Comparison of ENCODE assay signal across 17 cellular contexts in the genomic region with DNA sequence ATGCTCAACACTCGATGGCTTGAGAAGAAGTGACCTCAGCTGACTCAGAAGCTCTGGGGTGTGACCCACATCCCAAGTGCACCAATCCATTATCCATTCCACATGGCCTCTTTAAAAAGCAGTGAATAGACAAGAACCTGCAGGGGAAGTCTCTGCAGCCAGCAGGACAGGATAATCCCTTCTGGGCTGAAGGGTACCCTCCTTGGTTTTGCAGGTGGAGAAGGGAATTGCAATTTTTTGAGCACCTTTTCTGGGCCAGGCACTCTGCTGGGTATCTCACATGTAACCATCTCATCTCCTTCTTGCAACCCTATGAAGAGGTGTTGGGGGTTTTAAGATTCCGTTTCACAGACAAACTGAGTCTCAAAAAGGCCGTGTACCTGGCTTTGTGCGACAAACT.
DNase-seq lines count a peak whose midpoint lies in the region; ATAC-seq, FAIRE-seq and TF ChIP-seq lines count a peak whose summit lies in the region.
"Had no signal": no experiment of that assay in that cellular context is flagged by ENCODE, and none has a peak within 500 bp of the region (broad histone marks: within the 10 kb centered on the region; RNA-seq: fewer than 3 reads in every experiment).

No MANE protein-coding gene starts in this region.

- H3K9ac ChIP-seq in neural progenitor cell, result no peak overlapping the region
- H3K9ac ChIP-seq: BLaER1 had no signal

- H3K27me3 ChIP-seq in GM23338 (ENCODE audit: insufficient read depth) (no peaks in the 10 kb centered on the region), bronchial epithelial cell (ENCODE audit: control insufficient read depth, insufficient read depth, low read length) (no peaks in the 10 kb centered on the region), neural progenitor cell (peaks cover 21% of the 10 kb centered on the region)
- H3K27me3 ChIP-seq: BLaER1 had no signal

- POLR2A ChIA-PET in activated CD8-positive, alpha-beta T cell treated with anti-CD3 and anti-CD28 coated beads, Interleukin-2, amount 10 ng/mL, durations not matched to agents 7 days and 5 days (lab: Charles Lee), result no interaction called here

- H3F3A ChIP-seq in GM23338 (replicated peaks; ENCODE audit: low read depth), result no peaks in the 10 kb centered on the region
- H3F3A ChIP-seq in neural progenitor cell (ENCODE audit: low read depth), result no peaks in the 10 kb centered on the region

- H3K4me3 Mint-ChIP-seq in GM23338 (no peak overlapping the region), neural progenitor cell (no peak overlapping the region)
- H3K4me3 Mint-ChIP-seq in activated CD8-positive, alpha-beta T cell treated with anti-CD3 and anti-CD28 coated beads, Interleukin-2, amount 10 ng/mL, durations not matched to agents 7 days and 5 days, result no peak overlapping the region
- H3K4me3 Mint-ChIP-seq: CD8-positive, alpha-beta memory T cell had no signal

- peaks cover 7% of the 10 kb centered on the region for H3K9me3 ChIP-seq in neural progenitor cell (ENCODE audit: low read depth)
- H3K9me3 ChIP-seq: Caco-2 had no signal

- H3K9me2 ChIP-seq in GM23338 (ENCODE audit: insufficient read depth), result 0 out of 2 replicates have a peak, but pooled peaks cover 4% of the 10 kb centered on the region

- H3K4me2 ChIP-seq in GM23338, result no peak overlapping the region
- no peak overlapping the region for H3K4me2 ChIP-seq in neural progenitor cell
- H3K4me2 ChIP-seq: BLaER1 had no signal

- peak; percentile 40 for FAIRE-seq in bronchial epithelial cell (lab: Jason Lieb, UNC)
- FAIRE-seq: GM12878, GM18507, K562 had no signal

- H3K79me2 ChIP-seq in GM23338 (replicated peaks; ENCODE audit: insufficient read depth) (no peaks in the 10 kb centered on the region), neural progenitor cell (ENCODE audit: low read depth) (no peaks in the 10 kb centered on the region)

- H3K4me1 Mint-ChIP-seq in GM23338, result no peaks in the 10 kb centered on the region
- peaks cover 11% of the 10 kb centered on the region for H3K4me1 Mint-ChIP-seq in neural progenitor cell
- H3K4me1 Mint-ChIP-seq in activated CD8-positive, alpha-beta T cell treated with anti-CD3 and anti-CD28 coated beads, Interleukin-2, amount 10 ng/mL, durations not matched to agents 7 days and 5 days (ENCODE audit: low read depth), result no peaks in the 10 kb centered on the region
- H3K4me1 Mint-ChIP-seq: CD8-positive, alpha-beta memory T cell had no signal

- peaks cover 6% of the 10 kb centered on the region; the same call in 1 of the 3 replicates for H3K36me3 Mint-ChIP-seq in GM23338 (ENCODE audit: low read depth)
- peaks cover 2% of the 10 kb centered on the region for H3K36me3 Mint-ChIP-seq in neural progenitor cell
- H3K36me3 Mint-ChIP-seq in activated CD8-positive, alpha-beta T cell treated with anti-CD3 and anti-CD28 coated beads, Interleukin-2, amount 10 ng/mL, durations not matched to agents 7 days and 5 days (ENCODE audit: low read depth), result no peaks in the 10 kb centered on the region
- H3K36me3 Mint-ChIP-seq: CD8-positive, alpha-beta memory T cell had no signal

- no peak overlapping the region for H2AFZ ChIP-seq in GM23338
- H2AFZ ChIP-seq in neural progenitor cell (replicated peaks), result no peak overlapping the region

- no peaks in the 10 kb centered on the region for H3K36me3 ChIP-seq in GM23338 (ENCODE audit: insufficient read depth)
- H3K36me3 ChIP-seq in bronchial epithelial cell (ENCODE audit: control insufficient read depth, insufficient read depth, low read length), result no peaks in the 10 kb centered on the region
- H3K36me3 ChIP-seq in neural progenitor cell, result no peaks in the 10 kb centered on the region
- H3K36me3 ChIP-seq: BLaER1 had no signal

- H3K27ac Mint-ChIP-seq in GM23338 (no peak overlapping the region), neural progenitor cell (no peak overlapping the region)
- no peak overlapping the region for H3K27ac Mint-ChIP-seq in activated CD8-positive, alpha-beta T cell treated with anti-CD3 and anti-CD28 coated beads, Interleukin-2, amount 10 ng/mL, durations not matched to agents 7 days and 5 days
- H3K27ac Mint-ChIP-seq: CD8-positive, alpha-beta memory T cell had no signal

- H3K27ac ChIP-seq in GM23338 (ENCODE audit: low read depth), result no peak overlapping the region
- H3K27ac ChIP-seq in neural progenitor cell, result no peak overlapping the region
- H3K27ac ChIP-seq: 22Rv1, BLaER1 had no signal

- peaks cover 4% of the 10 kb centered on the region for H3K27me3 Mint-ChIP-seq in GM23338 (ENCODE audit: insufficient read depth, low read depth, poor library complexity)
- H3K27me3 Mint-ChIP-seq in neural progenitor cell (ENCODE audit: insufficient read depth, low read depth), result peaks cover 25% of the 10 kb centered on the region
- peaks cover 14% of the 10 kb centered on the region for H3K27me3 Mint-ChIP-seq in activated CD8-positive, alpha-beta T cell treated with anti-CD3 and anti-CD28 coated beads, Interleukin-2, amount 10 ng/mL, durations not matched to agents 7 days and 5 days (ENCODE audit: low read depth)

- peak; percentile 64 for ATAC-seq in GM23338
- ATAC-seq in activated CD8-positive, alpha-beta T cell treated with anti-CD3 and anti-CD28 coated beads, Interleukin-2, amount 10 ng/mL, durations not matched to agents 7 days and 5 days, result no peak
- ATAC-seq: GM12878, HCT116, K562 had no signal

- CTCF ChIA-PET in activated CD8-positive, alpha-beta T cell treated with anti-CD3 and anti-CD28 coated beads, Interleukin-2, amount 10 ng/mL, durations not matched to agents 7 days and 5 days (lab: Charles Lee), result no interaction called here

- peaks cover 25% of the 10 kb centered on the region for H3K9me3 Mint-ChIP-seq in GM23338
- H3K9me3 Mint-ChIP-seq in neural progenitor cell, result peaks cover 11% of the 10 kb centered on the region
- H3K9me3 Mint-ChIP-seq in activated CD8-positive, alpha-beta T cell treated with anti-CD3 and anti-CD28 coated beads, Interleukin-2, amount 10 ng/mL, durations not matched to agents 7 days and 5 days (ENCODE audit: insufficient read depth), result no peaks in the 10 kb centered on the region

- TF ChIP-seq CTCF in GM23338 (conservative IDR thresholded peaks at IDR 0.05; ENCODE audit: low read depth in 2 of 2) (no peak), bronchial epithelial cell (IDR thresholded peaks at IDR 0.05; ENCODE audit: insufficient read depth, low read length, severe bottlenecking) (no peak), neural progenitor cell (IDR thresholded peaks at IDR 0.05) (peak; percentile 7)

- H4K20me1 ChIP-seq in GM23338 (replicated peaks; ENCODE audit: insufficient read depth) (no peaks in the 10 kb centered on the region), neural progenitor cell (ENCODE audit: low read depth) (no peaks in the 10 kb centered on the region)
- H4K20me1 ChIP-seq: BLaER1 had no signal

- H3K4me3 ChIP-seq in GM23338 (no peak overlapping the region), bronchial epithelial cell (ENCODE audit: low read depth, low read length) (no peak overlapping the region), neural progenitor cell (no peak overlapping the region)
- H3K4me3 ChIP-seq: BLaER1, GM12878, K562 had no signal

- DNase-seq in DMS 273 (lab: John Stamatoyannopoulos, UW; ENCODE audit: unreplicated experiment), result peak; percentile 6
- DNase-seq in DMS 273 treated with DMSO at 0.1 percent for 48 hours (lab: John Stamatoyannopoulos, UW), result no peak
- peak; percentile 15 for DNase-seq in GM23338 (ENCODE audit: low spot score)
- DNase-seq in bronchial epithelial cell (ENCODE audit: low read depth), result no peak
- no peak for DNase-seq in neural progenitor cell (ENCODE audit: low spot score)
- DNase-seq in stimulated activated CD8-positive, alpha-beta memory T cell treated with anti-CD3 and anti-CD28 coated beads, Interleukin-4, amount 100 ng/mL, for 48 hours, result no peak
- no peak for DNase-seq in activated CD8-positive, alpha-beta T cell treated with anti-CD3 and anti-CD28 coated beads, Interleukin-2, amount 10 ng/mL, durations not matched to agents 7 days and 5 days
- DNase-seq: AML-193; Caco-2; CD8-positive, alpha-beta memory T cell; GOT3 had no signal

- no peaks in the 10 kb centered on the region for H3K4me1 ChIP-seq in GM23338 (ENCODE audit: insufficient read depth)
- H3K4me1 ChIP-seq in neural progenitor cell, result no peaks in the 10 kb centered on the region
- H3K4me1 ChIP-seq: BLaER1, Caco-2 had no signal

TF ChIP-seq in GM23338, 12 proteins besides CTCF, POLR2A, EP300 and RAD21 (continues in another document):
- TF ChIP-seq POLR2AphosphoS5 (IDR thresholded peaks at IDR 0.05; ENCODE audit: low read depth), result no peak
- TF ChIP-seq, protein P1, sequence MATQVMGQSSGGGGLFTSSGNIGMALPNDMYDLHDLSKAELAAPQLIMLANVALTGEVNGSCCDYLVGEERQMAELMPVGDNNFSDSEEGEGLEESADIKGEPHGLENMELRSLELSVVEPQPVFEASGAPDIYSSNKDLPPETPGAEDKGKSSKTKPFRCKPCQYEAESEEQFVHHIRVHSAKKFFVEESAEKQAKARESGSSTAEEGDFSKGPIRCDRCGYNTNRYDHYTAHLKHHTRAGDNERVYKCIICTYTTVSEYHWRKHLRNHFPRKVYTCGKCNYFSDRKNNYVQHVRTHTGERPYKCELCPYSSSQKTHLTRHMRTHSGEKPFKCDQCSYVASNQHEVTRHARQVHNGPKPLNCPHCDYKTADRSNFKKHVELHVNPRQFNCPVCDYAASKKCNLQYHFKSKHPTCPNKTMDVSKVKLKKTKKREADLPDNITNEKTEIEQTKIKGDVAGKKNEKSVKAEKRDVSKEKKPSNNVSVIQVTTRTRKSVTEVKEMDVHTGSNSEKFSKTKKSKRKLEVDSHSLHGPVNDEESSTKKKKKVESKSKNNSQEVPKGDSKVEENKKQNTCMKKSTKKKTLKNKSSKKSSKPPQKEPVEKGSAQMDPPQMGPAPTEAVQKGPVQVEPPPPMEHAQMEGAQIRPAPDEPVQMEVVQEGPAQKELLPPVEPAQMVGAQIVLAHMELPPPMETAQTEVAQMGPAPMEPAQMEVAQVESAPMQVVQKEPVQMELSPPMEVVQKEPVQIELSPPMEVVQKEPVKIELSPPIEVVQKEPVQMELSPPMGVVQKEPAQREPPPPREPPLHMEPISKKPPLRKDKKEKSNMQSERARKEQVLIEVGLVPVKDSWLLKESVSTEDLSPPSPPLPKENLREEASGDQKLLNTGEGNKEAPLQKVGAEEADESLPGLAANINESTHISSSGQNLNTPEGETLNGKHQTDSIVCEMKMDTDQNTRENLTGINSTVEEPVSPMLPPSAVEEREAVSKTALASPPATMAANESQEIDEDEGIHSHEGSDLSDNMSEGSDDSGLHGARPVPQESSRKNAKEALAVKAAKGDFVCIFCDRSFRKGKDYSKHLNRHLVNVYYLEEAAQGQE (IDR thresholded peaks at IDR 0.05; ENCODE audit: unreplicated experiment), result no peak
- TF ChIP-seq, protein P2, sequence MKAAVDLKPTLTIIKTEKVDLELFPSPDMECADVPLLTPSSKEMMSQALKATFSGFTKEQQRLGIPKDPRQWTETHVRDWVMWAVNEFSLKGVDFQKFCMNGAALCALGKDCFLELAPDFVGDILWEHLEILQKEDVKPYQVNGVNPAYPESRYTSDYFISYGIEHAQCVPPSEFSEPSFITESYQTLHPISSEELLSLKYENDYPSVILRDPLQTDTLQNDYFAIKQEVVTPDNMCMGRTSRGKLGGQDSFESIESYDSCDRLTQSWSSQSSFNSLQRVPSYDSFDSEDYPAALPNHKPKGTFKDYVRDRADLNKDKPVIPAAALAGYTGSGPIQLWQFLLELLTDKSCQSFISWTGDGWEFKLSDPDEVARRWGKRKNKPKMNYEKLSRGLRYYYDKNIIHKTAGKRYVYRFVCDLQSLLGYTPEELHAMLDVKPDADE (IDR thresholded peaks at IDR 0.05), result no peak

Comparison
In these comparisons a context has a peak if more than half of its experiments do, and no peak if none do; other contexts are left out.
1. DNase-seq: peak in DMS 273 (single experiment) and GM23338 (single experiment); none in DMS 273 treated with DMSO at 0.1 percent for 48 hours (single experiment), bronchial epithelial cell (single experiment), neural progenitor cell (single experiment), stimulated activated CD8-positive, alpha-beta memory T cell treated with anti-CD3 and anti-CD28 coated beads, Interleukin-4, amount 100 ng/mL, for 48 hours (single experiment) and activated CD8-positive, alpha-beta T cell treated with anti-CD3 and anti-CD28 coated beads, Interleukin-2, amount 10 ng/mL, durations not matched to agents 7 days and 5 days (single experiment).